Comparison of ENCODE assay signal across 7 cellular contexts in the genomic region with DNA sequence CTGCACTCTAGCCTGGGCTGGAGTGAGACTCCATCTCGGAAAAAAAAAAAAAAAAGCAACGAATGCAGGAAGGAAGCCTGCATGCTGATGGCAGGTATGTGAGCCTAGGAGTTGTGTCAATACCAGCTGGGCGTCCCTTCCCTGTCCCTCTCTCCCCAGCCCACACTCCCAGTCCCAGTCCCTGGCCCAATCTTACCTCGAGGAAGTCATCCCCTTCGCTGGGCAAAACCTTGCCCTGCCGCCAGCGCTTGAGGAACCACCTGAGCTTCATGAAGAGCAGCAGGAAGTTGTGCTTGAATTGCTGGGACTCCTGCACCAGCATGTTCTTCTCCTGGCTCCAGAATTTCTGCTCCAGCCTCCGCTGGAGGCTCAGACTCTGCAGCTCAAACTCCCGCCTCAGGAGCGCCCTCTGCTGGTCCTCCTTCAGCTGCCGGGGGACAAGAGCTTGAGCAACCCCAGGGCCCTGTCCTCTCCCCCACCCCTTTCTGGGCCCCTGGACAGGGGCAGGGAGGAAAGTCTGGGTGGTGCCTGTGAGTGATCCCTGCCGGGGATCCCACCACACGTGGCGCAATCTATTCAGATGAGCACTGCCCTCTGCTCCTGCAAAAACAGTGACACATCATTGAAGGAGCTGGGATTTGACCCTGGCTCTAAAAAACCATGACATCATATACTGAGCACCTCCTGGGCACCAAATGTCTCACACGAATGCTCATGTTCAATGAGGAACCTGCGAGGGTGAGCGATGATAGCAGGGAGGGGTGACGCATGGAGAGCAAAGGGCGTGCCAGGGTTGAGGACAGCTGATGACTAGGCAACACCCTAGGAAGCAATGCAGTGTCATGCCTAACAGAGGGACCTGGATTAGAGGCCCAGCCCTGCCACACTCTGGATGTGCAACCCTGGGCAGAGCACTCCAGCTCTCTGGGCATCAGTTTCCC. TPM values are rescaled to one million over a fixed set of nuclear protein-coding genes. Genes with fewer than 3 reads are reported as not detected.
DNase-seq lines count a peak whose midpoint lies in the region; TF ChIP-seq lines count a peak whose summit lies in the region.

No MANE protein-coding gene starts in this region.

- H3K27ac Mint-ChIP-seq in neural crest cell (ENCODE audit: unreplicated experiment) = peak overlapping the region; percentile 12

- peak; percentile 79 for TF ChIP-seq CTCF in GM13976 (IDR thresholded peaks at IDR 0.05; ENCODE audit: borderline replicate concordance, control extremely low read depth, extremely low read depth, insufficient read depth, missing control alignments)
- peak; percentile 72 for TF ChIP-seq CTCF in neural crest cell (conservative IDR thresholded peaks at IDR 0.05)
- peak in 2 of 3 experiments; percentile 52 to 70 for TF ChIP-seq CTCF in testis (IDR thresholded peaks at IDR 0.05)

- H3K27me3 ChIP-seq in esophagus (ENCODE audit: control insufficient read depth in 1 of 2, insufficient read depth in 2 of 2, low read length in 2 of 2) = no peaks in the 10 kb centered on the region
- H3K27me3 ChIP-seq in testis = no peaks in the 10 kb centered on the region

- H3K9me3 ChIP-seq in esophagus (ENCODE audit: control insufficient read depth in 2 of 2, insufficient read depth in 1 of 2, low read depth in 1 of 2, low read length in 1 of 2) (no peaks in the 10 kb centered on the region), testis (no peaks in the 10 kb centered on the region)

- in situ Hi-C loops in GM13976 (cut with MboI; ENCODE audit: low sequenced_read_pairs, unreplicated experiment) = no loop called here

- no peaks in the 10 kb centered on the region for H3K27me3 Mint-ChIP-seq in neural crest cell (ENCODE audit: low read depth)

- H3K27ac ChIP-seq in esophagus (ENCODE audit: low read depth in 2 of 2, low read length in 1 of 2) = peak overlapping the region; percentile 60 to 93
- no peak overlapping the region for H3K27ac ChIP-seq in testis

- H3K4me1 ChIP-seq in esophagus (ENCODE audit: control insufficient read depth in 2 of 2, insufficient read depth in 2 of 2, low read length in 1 of 2) = peaks cover 3 to 5% of the 10 kb centered on the region in 2 donors
- H3K4me1 ChIP-seq in testis = peaks cover 24% of the 10 kb centered on the region

- peaks cover 20 to 23% of the 10 kb centered on the region in 2 donors for H3K36me3 ChIP-seq in esophagus (ENCODE audit: control insufficient read depth in 2 of 2, insufficient read depth in 2 of 2, low read length in 1 of 2)
- H3K36me3 ChIP-seq in testis (ENCODE audit: low read depth, missing control alignments) = no peaks in the 10 kb centered on the region

- intact Hi-C loops in testis (cut with DNase I; ENCODE audit: low total_unique reads) = no loop called here

- H3K4me1 Mint-ChIP-seq in neural crest cell = peaks cover under 1% of the 10 kb centered on the region

- 72 to 74% methylated on average over 19 of the region's 19 CpGs for WGBS in esophagus, 2 donors
- 79 to 88% methylated on average over 14 to 19 of the region's 19 CpGs for WGBS in testis, 2 donors

- TF ChIP-seq POLR2A in testis (IDR thresholded peaks at IDR 0.05) = no peak

- no peaks in the 10 kb centered on the region for H3K9me3 Mint-ChIP-seq in neural crest cell

- H3K4me3 Mint-ChIP-seq in neural crest cell = no peak overlapping the region

- DNase-seq in GM13976 (ENCODE audit: low spot score) (peak; percentile 86), NOMO-1 (lab: John Stamatoyannopoulos, UW; ENCODE audit: unreplicated experiment in 2 of 2) (peak; percentile 69 to 79), neural crest cell (ENCODE audit: low read depth, low spot score) (peak; percentile 67), testis (peak; percentile 73), DMS114 treated with DMSO at 0.1 percent for 48 hours (lab: John Stamatoyannopoulos, UW; ENCODE audit: unreplicated experiment) (no peak)
- peak; percentile 35 for DNase-seq in activated CD8-positive, alpha-beta memory T cell treated with anti-CD3 and anti-CD28 coated beads, Interleukin-2, amount 50 U/mL, for 24 hours (ENCODE audit: extremely low read depth)

- peaks cover 20% of the 10 kb centered on the region for H3K36me3 Mint-ChIP-seq in neural crest cell (ENCODE audit: low read depth)

- H3K4me3 ChIP-seq in esophagus (ENCODE audit: low read depth in 1 of 2, low read length in 2 of 2) = no peak overlapping the region
- no peak overlapping the region for H3K4me3 ChIP-seq in testis

RNA-seq across cellular contexts. Expression of gene DSN1, which starts 35.0 kb away (rescaled TPM):
- polyA plus RNA-seq in esophagus (1 to 10 TPM; 7.6 to 9.4 TPM), testis (ENCODE audit: insufficient read depth, low read depth, low replicate concordance) (38.6 TPM)
- total RNA-seq in neural crest cell (29.1 and 30.6 TPM in 2 replicates), testis (10 to 100 TPM; 24.6 to 30.2 TPM)

Comparison
In these comparisons a context has a peak if more than half of its experiments do, and no peak if none do; other contexts are left out.
1. H3K27ac ChIP-seq: peak in esophagus (2 of 2); none in testis (0 of 2).
2. Peak in every context shown above with its lines, with median percentiles within 50 percentile points of each other: CTCF ChIP-seq.